In genomic region chr7:128738570-128739047, GRCh38 we compare ENCODE assay signal across 7 cellular contexts. TPM values are rescaled to one million over a fixed set of nuclear protein-coding genes. Genes with fewer than 3 reads are reported as not detected.
DNase-seq lines count a peak whose midpoint lies in the region; ATAC-seq and TF ChIP-seq lines count a peak whose summit lies in the region.

No MANE protein-coding gene starts in this region.

- no peaks in the 10 kb centered on the region for H3K36me3 ChIP-seq in psoas muscle (ENCODE audit: insufficient read depth in 1 of 2, low read depth in 1 of 2)

- in situ Hi-C loops in GM13977 (cut with MboI; ENCODE audit: low pct_unique_long_range_greater_than_20kb, low sequenced_read_pairs, unreplicated experiment) = no loop called here

- TF ChIP-seq CTCF in GM13977 (IDR thresholded peaks at IDR 0.05; ENCODE audit: extremely low read depth, insufficient read depth, missing control alignments) (no peak), WI38 (IDR thresholded peaks at IDR 0.05; ENCODE audit: low read depth, low read length) (no peak), foreskin keratinocyte (conservative IDR thresholded peaks at IDR 0.05) (no peak), psoas muscle (IDR thresholded peaks at IDR 0.05) (no peak)

- DNase-seq in GM13977 (ENCODE audit: low spot score) (peak; percentile 35), foreskin keratinocyte (no peak), psoas muscle (no peak), NCI-H2029 (lab: John Stamatoyannopoulos, UW) (no peak)

- peaks cover 29% of the 10 kb centered on the region for H3K4me1 ChIP-seq in foreskin keratinocyte
- H3K4me1 ChIP-seq in psoas muscle = peaks cover 46% of the 10 kb centered on the region

- peak overlapping the region; percentile 81 for H3K4me3 ChIP-seq in WI38 (ENCODE audit: low read depth, low read length)
- H3K4me3 ChIP-seq in psoas muscle = peak overlapping the region; percentile 100

- intact Hi-C loops in psoas muscle (cut with DNase I) = loop anchor here in 1 of 2 donors (5.0 kb wide), 1 partner anchor 89 kb away; no protein-coding TSS in a partner anchor

- ATAC-seq in HG02885 (IDR thresholded peaks at IDR 0.05; ENCODE audit: poor library complexity, unreplicated experiment) (peak; percentile 1), foreskin keratinocyte (peak; percentile 12), psoas muscle (peak; percentile 8 to 27 (median 12)), GM18870 (IDR thresholded peaks at IDR 0.05; ENCODE audit: unreplicated experiment) (no peak)

- peak overlapping the region; percentile 82 for H3K27ac ChIP-seq in foreskin keratinocyte
- H3K27ac ChIP-seq in psoas muscle = peak overlapping the region; percentile 99

- WGBS in psoas muscle, 3 donors = 1 to 2% (median 2%) methylated on average over 8 of the region's 8 CpGs

- no peaks in the 10 kb centered on the region for H3K9me3 ChIP-seq in psoas muscle

- no peaks in the 10 kb centered on the region for H3K27me3 ChIP-seq in foreskin keratinocyte
- H3K27me3 ChIP-seq in psoas muscle (ENCODE audit: insufficient read depth in 3 of 3, low read length in 2 of 3) = peaks cover 0 to 2% (median 0%) of the 10 kb centered on the region in 3 donors

RNA-seq across cellular contexts. Expression of gene CALU, which starts 0.6 kb away (rescaled TPM):
- total RNA-seq in foreskin keratinocyte (195 and 229 TPM in 2 replicates), psoas muscle (100 to 1,000 TPM in 1 of 4 donors, 10 to 100 TPM in 3; 52.0 to 236 (median 80.9) TPM)
- polyA plus RNA-seq in foreskin keratinocyte (89.2 and 94.6 TPM in 2 replicates), psoas muscle (100 to 1,000 TPM in 2 of 3 donors, 10 to 100 TPM in 1; 84.6 to 215 (median 141) TPM)

RNA-seq across cellular contexts. Expression of gene OPN1SW, which starts 37.0 kb away (rescaled TPM):
- total RNA-seq in foreskin keratinocyte (not detected in 2 replicates), psoas muscle (not detected)
- polyA plus RNA-seq in foreskin keratinocyte (not detected in 2 replicates), psoas muscle (under 1 TPM in 1 of 3 donors, not detected in 2; 0.10 TPM)

RNA-seq across cellular contexts. Expression of gene CCDC136, which starts 53.2 kb away (rescaled TPM):
- total RNA-seq in foreskin keratinocyte (2.3 and 2.4 TPM in 2 replicates), psoas muscle (10 to 100 TPM in 2 of 4 donors, 1 to 10 TPM in 2; 3.9 to 15.7 (median 11.7) TPM)
- polyA plus RNA-seq in foreskin keratinocyte (1.6 and 1.9 TPM in 2 replicates), psoas muscle (10 to 100 TPM; 13.4 to 24.5 (median 15.5) TPM)
